In the genomic region with DNA sequence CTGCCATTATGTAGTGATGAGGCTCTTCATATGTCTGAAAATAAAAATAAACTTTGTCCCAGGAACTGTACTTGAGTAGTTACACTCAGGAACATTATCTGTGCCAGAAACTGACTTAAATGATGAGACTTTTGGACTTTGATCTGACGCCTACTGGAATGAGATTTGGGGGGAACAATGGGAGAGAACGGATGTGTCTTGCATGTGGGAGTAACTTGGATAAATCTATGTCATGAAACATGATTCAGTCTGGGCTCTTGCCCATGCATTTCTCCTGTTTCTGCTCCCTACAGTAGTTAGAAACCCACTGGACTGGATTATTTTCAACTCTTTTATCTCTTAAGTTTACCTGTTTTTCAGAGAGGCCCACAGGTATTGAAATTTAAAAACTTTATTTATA, we compare ENCODE assay signal across 22 cellular contexts.
DNase-seq lines count a peak whose midpoint lies in the region; ATAC-seq, FAIRE-seq and TF ChIP-seq lines count a peak whose summit lies in the region.
"Had no signal": no experiment of that assay in that cellular context is flagged by ENCODE, and none has a peak within 500 bp of the region (broad histone marks: within the 10 kb centered on the region; RNA-seq: fewer than 3 reads in every experiment).

No MANE protein-coding gene starts in this region.

- H3K27me3 ChIP-seq in SK-N-SH (ENCODE audit: insufficient read depth): no peaks in the 10 kb centered on the region

- no peak for TF ChIP-seq RAD21 in SK-N-SH (IDR thresholded peaks at IDR 0.05; ENCODE audit: low read length)

- no peaks in the 10 kb centered on the region for H4K20me1 ChIP-seq in SK-N-SH (ENCODE audit: insufficient read depth)

- H3K27me3 Mint-ChIP-seq in nephron (ENCODE audit: low read depth) (no peaks in the 10 kb centered on the region), nephron progenitor cell (ENCODE audit: low read depth, poor library complexity) (no peaks in the 10 kb centered on the region)

- no peak overlapping the region for H3K4me3 Mint-ChIP-seq in nephron
- no peak overlapping the region for H3K4me3 Mint-ChIP-seq in nephron progenitor cell
- H3K4me3 Mint-ChIP-seq: CD8-positive, alpha-beta T cell; GM23338 had no signal

- peaks cover 0 to 10% of the 10 kb centered on the region in 2 experiments; a peak in 2 of 4 replicates for H3K4me1 ChIP-seq in SK-N-SH (ENCODE audit: control insufficient read depth in 1 of 2, insufficient read depth in 2 of 2, low read depth in 1 of 2, low read length in 1 of 2)

- FAIRE-seq in urothelium cell line (lab: Jason Lieb, UNC): no peak
- FAIRE-seq: D721Med, G401.6, GM12891, GM19239 had no signal

- no peak overlapping the region for H3K9ac ChIP-seq in SK-N-SH

- H3K4me1 Mint-ChIP-seq in nephron (peaks cover 31% of the 10 kb centered on the region), nephron progenitor cell (peaks cover 4% of the 10 kb centered on the region)

- H3K36me3 ChIP-seq in SK-N-SH (replicated peaks in 1 of 2; ENCODE audit: control insufficient read depth in 1 of 2, insufficient read depth in 2 of 2, low read length in 1 of 2): peaks cover 0 to 4% of the 10 kb centered on the region in 2 experiments

- H3K9me2 ChIP-seq in SK-N-SH: no peaks in the 10 kb centered on the region

- CTCF ChIA-PET in SK-N-SH (lab: Yijun Ruan, JAX): no interaction called here

- H3K27ac ChIP-seq in SK-N-SH (ENCODE audit: low read depth in 2 of 2, low read length in 1 of 2): peak overlapping the region; percentile 24 to 74; a peak in 2 of 4 replicates
- H3K27ac ChIP-seq: HL-60, PC-9 had no signal

- 7% methylated on average over 2 of the region's 2 CpGs for WGBS in SK-N-SH (ENCODE audit: low lambda C conversion rate)

- no peaks in the 10 kb centered on the region for H3K9me3 ChIP-seq in SK-N-SH

- H3F3A ChIP-seq in SK-N-SH (replicated peaks; ENCODE audit: insufficient read depth): peaks cover 8% of the 10 kb centered on the region

- H3K4me2 ChIP-seq in SK-N-SH: no peak overlapping the region
- H3K4me2 ChIP-seq: GM23338, PC-9 had no signal

- ATAC-seq in omental fat pad (ENCODE audit: low FRiP score): no peak
- ATAC-seq: CD8-positive, alpha-beta T cell; GM23338 had no signal

- POLR2A ChIA-PET in SK-N-SH (lab: Yijun Ruan, JAX): no interaction called here

- no peaks in the 10 kb centered on the region for H3K79me2 ChIP-seq in SK-N-SH (ENCODE audit: insufficient read depth)

- TF ChIP-seq EP300 in SK-N-SH (IDR thresholded peaks at IDR 0.05; ENCODE audit: borderline replicate concordance in 1 of 2, low read depth in 1 of 2, low read length in 1 of 2): no peak

- H3K27ac Mint-ChIP-seq in nephron: peak overlapping the region; percentile 37 to 79 (median 66)
- H3K27ac Mint-ChIP-seq in nephron progenitor cell: no peak overlapping the region
- H3K27ac Mint-ChIP-seq: CD8-positive, alpha-beta T cell; GM23338 had no signal

- H3K9me3 Mint-ChIP-seq in nephron: peaks cover 2% of the 10 kb centered on the region
- H3K9me3 Mint-ChIP-seq in nephron progenitor cell: peaks cover 6% of the 10 kb centered on the region

- DNase-seq in SK-N-SH (no peak), fibroblast of mammary gland (ENCODE audit: low read depth) (peak; percentile 87), urothelium cell line (ENCODE audit: low spot score) (peak; percentile 10), mucosa of gallbladder (ENCODE audit: low spot score) (no peak), nephron progenitor cell (no peak), omental fat pad (ENCODE audit: low spot score) (no peak)
- DNase-seq: CD8-positive, alpha-beta T cell; DMS79 treated with DMSO at 0.1 percent for 48 hours; KBM-7; NCI-H1048; NCI-H1694; NCI-H2107; NCI-H446 treated with DMSO at 0.1 percent for 48 hours; NCI-H748 treated with DMSO at 0.1 percent for 48 hours; PC-9 had no signal

- TF ChIP-seq CTCF in SK-N-SH (IDR thresholded peaks at IDR 0.05): no peak
- no peak for TF ChIP-seq CTCF in fibroblast of mammary gland (conservative IDR thresholded peaks at IDR 0.05; ENCODE audit: control insufficient read depth, insufficient read depth, low read depth, low read length)
- no peak for TF ChIP-seq CTCF in nephron (IDR thresholded peaks at IDR 0.05; ENCODE audit: unreplicated experiment in 3 of 3)
- TF ChIP-seq CTCF in nephron progenitor cell (IDR thresholded peaks at IDR 0.05): no peak
- TF ChIP-seq CTCF in omental fat pad (IDR thresholded peaks at IDR 0.05): no peak

- no peak overlapping the region for H2AFZ ChIP-seq in SK-N-SH (ENCODE audit: low read depth)
- H2AFZ ChIP-seq: GM23338, PC-9 had no signal

- H3K36me3 Mint-ChIP-seq in nephron (ENCODE audit: low read depth): peaks cover 7% of the 10 kb centered on the region
- no peaks in the 10 kb centered on the region for H3K36me3 Mint-ChIP-seq in nephron progenitor cell (ENCODE audit: low read depth)
- H3K36me3 Mint-ChIP-seq: CD8-positive, alpha-beta T cell had no signal

- H3K4me3 ChIP-seq in SK-N-SH (ENCODE audit: low read depth in 2 of 2, low read length in 1 of 2) (no peak overlapping the region), fibroblast of mammary gland (ENCODE audit: control insufficient read depth, low read depth, low read length) (no peak overlapping the region)
- H3K4me3 ChIP-seq: GM23338, PC-9 had no signal

TF ChIP-seq in SK-N-SH, 30 proteins besides CTCF, POLR2A, EP300 and RAD21:
- TF ChIP-seq, protein P1, sequence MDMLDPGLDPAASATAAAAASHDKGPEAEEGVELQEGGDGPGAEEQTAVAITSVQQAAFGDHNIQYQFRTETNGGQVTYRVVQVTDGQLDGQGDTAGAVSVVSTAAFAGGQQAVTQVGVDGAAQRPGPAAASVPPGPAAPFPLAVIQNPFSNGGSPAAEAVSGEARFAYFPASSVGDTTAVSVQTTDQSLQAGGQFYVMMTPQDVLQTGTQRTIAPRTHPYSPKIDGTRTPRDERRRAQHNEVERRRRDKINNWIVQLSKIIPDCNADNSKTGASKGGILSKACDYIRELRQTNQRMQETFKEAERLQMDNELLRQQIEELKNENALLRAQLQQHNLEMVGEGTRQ (IDR thresholded peaks at IDR 0.05; ENCODE audit: borderline replicate concordance, low read depth, low read length): no peak
- TF ChIP-seq YY1 (IDR thresholded peaks at IDR 0.05; ENCODE audit: low read depth) (no peak), ELF1 (IDR thresholded peaks at IDR 0.05) (no peak), PBX3 (IDR thresholded peaks at IDR 0.05) (no peak)

Comparison
In these comparisons a context has a peak if more than half of its experiments do, and no peak if none do; other contexts are left out.
1. DNase-seq: peak in fibroblast of mammary gland (single experiment) and urothelium cell line (single experiment); none in SK-N-SH (single experiment), mucosa of gallbladder (single experiment), nephron progenitor cell (single experiment) and omental fat pad (single experiment).